Comparison of ENCODE assay signal across 29 cellular contexts in the genomic region with DNA sequence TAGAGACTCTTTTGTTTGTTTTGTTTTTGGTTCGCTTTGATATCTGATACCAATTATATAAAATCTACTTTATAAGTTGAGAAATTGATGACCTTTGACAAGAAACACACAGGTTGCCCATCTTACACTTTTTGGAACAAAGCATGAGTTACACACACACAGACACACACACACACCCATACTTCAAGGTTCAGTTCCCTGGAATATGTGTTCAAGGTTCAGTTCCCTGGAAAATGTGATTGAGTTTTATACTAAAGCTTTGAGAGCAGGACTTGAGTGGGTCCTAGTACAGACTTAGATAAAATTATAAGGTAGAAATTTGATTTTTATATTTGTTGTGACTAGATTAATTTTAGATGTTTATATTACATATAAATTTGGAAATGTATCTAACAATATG.
"Had no signal": no experiment of that assay in that cellular context is flagged by ENCODE, and none has a peak within 500 bp of the region (broad histone marks: within the 10 kb centered on the region; RNA-seq: fewer than 3 reads in every experiment).

No MANE protein-coding gene starts in this region.

- H3K27me3 ChIP-seq: brain microvascular endothelial cell, dorsolateral prefrontal cortex had no signal

- H3K36me3 Mint-ChIP-seq: activated naive CD8-positive, alpha-beta T cell had no signal

- H3K4me1 Mint-ChIP-seq: activated T-helper 17 cell treated with anti-CD3 and anti-CD28 coated beads, Interleukin-2, amount 50 U/mL, for 72 hours had no signal

- H3K36me3 ChIP-seq: brain microvascular endothelial cell had no signal

- H3K4me3 ChIP-seq: coronary artery, dorsolateral prefrontal cortex had no signal

- H3K27ac ChIP-seq: brain microvascular endothelial cell, coronary artery, dorsolateral prefrontal cortex had no signal

- FAIRE-seq: astrocyte, bronchial epithelial cell, frontal cortex had no signal

- H3K27ac Mint-ChIP-seq: activated CD4-positive, alpha-beta memory T cell treated with anti-CD3 and anti-CD28 coated beads, Interleukin-2, amount 10 ng/mL, durations not matched to agents 7 days and 5 days; activated CD4-positive, alpha-beta T cell treated with anti-CD3 and anti-CD28 coated beads, Interleukin-2, amount 10 ng/mL, durations not matched to agents 7 days and 5 days; activated naive CD8-positive, alpha-beta T cell; activated T-helper 17 cell treated with anti-CD3 and anti-CD28 coated beads, Interleukin-2, amount 50 U/mL, for 72 hours; dendritic cell treated with granulocyte-macrophage colony-stimulating factor and Interleukin-4, amounts not matched to agents 40 ng/mL and 50 ng/mL, for 4 days; endodermal cell had no signal

- H3K9me3 Mint-ChIP-seq: activated CD4-positive, alpha-beta memory T cell treated with anti-CD3 and anti-CD28 coated beads, Interleukin-2, amount 10 ng/mL, durations not matched to agents 7 days and 5 days; activated CD4-positive, alpha-beta T cell treated with anti-CD3 and anti-CD28 coated beads, Interleukin-2, amount 10 ng/mL, durations not matched to agents 7 days and 5 days; activated T-cell treated with anti-CD3 and anti-CD28 coated beads, Interleukin-2, amount 50 U/mL, for 4 hours; activated T-helper 17 cell treated with anti-CD3 and anti-CD28 coated beads, Interleukin-2, amount 50 U/mL, for 72 hours; central memory CD8-positive, alpha-beta T cell; dendritic cell treated with granulocyte-macrophage colony-stimulating factor and Interleukin-4, amounts not matched to agents 40 ng/mL and 50 ng/mL, for 4 days; endodermal cell had no signal

- H3K27me3 Mint-ChIP-seq: activated CD4-positive, alpha-beta memory T cell treated with anti-CD3 and anti-CD28 coated beads, Interleukin-2, amount 10 ng/mL, durations not matched to agents 7 days and 5 days; activated CD4-positive, alpha-beta T cell treated with anti-CD3 and anti-CD28 coated beads, Interleukin-2, amount 10 ng/mL, durations not matched to agents 7 days and 5 days; activated naive CD8-positive, alpha-beta T cell; activated T-helper 17 cell treated with anti-CD3 and anti-CD28 coated beads, Interleukin-2, amount 50 U/mL, for 72 hours; central memory CD8-positive, alpha-beta T cell; dendritic cell treated with granulocyte-macrophage colony-stimulating factor and Interleukin-4, amounts not matched to agents 40 ng/mL and 50 ng/mL, for 4 days had no signal

- ATAC-seq: activated T-cell treated with anti-CD3 and anti-CD28 coated beads, Interleukin-2, amount 50 U/mL, for 4 hours; activated T-helper 17 cell treated with anti-CD3 and anti-CD28 coated beads, Interleukin-2, amount 50 U/mL, for 72 hours; esophagus mucosa had no signal

- DNase-seq: activated CD4-positive, alpha-beta memory T cell treated with anti-CD3 and anti-CD28 coated beads, Interleukin-2, amount 10 ng/mL, durations not matched to agents 7 days and 5 days; activated CD4-positive, alpha-beta T cell treated with anti-CD3 and anti-CD28 coated beads for 1 hour; activated CD4-positive, alpha-beta T cell treated with anti-CD3 and anti-CD28 coated beads for 4 hours; activated CD4-positive, alpha-beta T cell treated with anti-CD3 and anti-CD28 coated beads, Interleukin-2, amount 10 ng/mL, durations not matched to agents 7 days and 5 days; activated CD4-positive, alpha-beta T cell treated with anti-CD3 and anti-CD28 coated beads, Interleukin-2, amount 50 U/mL, for 4 hours; activated CD8-positive, alpha-beta memory T cell treated with anti-CD3 and anti-CD28 coated beads, Interleukin-2, amount 50 U/mL, for 48 hours; activated effector memory CD4-positive, alpha-beta T cell treated with Interleukin-2 at 50 U/mL for 16 hours; activated gamma-delta T cell treated with Interleukin-2 at 50 U/mL for 16 hours; activated naive CD4-positive, alpha-beta T cell treated with anti-CD3 and anti-CD28 coated beads, Interleukin-2, amount 50 U/mL, for 16 hours; activated naive CD4-positive, alpha-beta T cell treated with Interleukin-2 at 50 U/mL for 16 hours; activated T-cell treated with anti-CD3 and anti-CD28 coated beads for 4 hours; activated T-cell treated with anti-CD3 and anti-CD28 coated beads, Interleukin-2, amount 50 U/mL, for 4 hours; amniotic stem cell; anterior cingulate cortex; brain microvascular endothelial cell; dorsolateral prefrontal cortex; effector memory CD4-positive, alpha-beta T cell; endodermal cell; foreskin fibroblast; T-helper 2 cell had no signal

- H3K4me3 Mint-ChIP-seq: activated CD4-positive, alpha-beta memory T cell treated with anti-CD3 and anti-CD28 coated beads, Interleukin-2, amount 10 ng/mL, durations not matched to agents 7 days and 5 days; activated CD4-positive, alpha-beta T cell treated with anti-CD3 and anti-CD28 coated beads, Interleukin-2, amount 10 ng/mL, durations not matched to agents 7 days and 5 days; activated naive CD8-positive, alpha-beta T cell; activated T-cell treated with anti-CD3 and anti-CD28 coated beads, Interleukin-2, amount 50 U/mL, for 4 hours; activated T-helper 17 cell treated with anti-CD3 and anti-CD28 coated beads, Interleukin-2, amount 50 U/mL, for 72 hours; central memory CD8-positive, alpha-beta T cell; dendritic cell treated with granulocyte-macrophage colony-stimulating factor and Interleukin-4, amounts not matched to agents 40 ng/mL and 50 ng/mL, for 4 days; endodermal cell had no signal
